Comparison of ENCODE assay signal across 1 cellular context in genomic region chr17:45136846-45137560, GRCh38.
TF ChIP-seq lines count a peak whose summit lies in the region.

No MANE protein-coding gene starts in this region.

TF ChIP-seq in HepG2, 621 proteins besides CTCF, POLR2A, EP300 and RAD21:
- peak; percentile 33; the same call in 1 of the 2 replicates for TF ChIP-seq POLR2G (IDR thresholded peaks at IDR 0.05; ENCODE audit: low read depth, low read length)
- 0 out of 2 replicates have a peak, but pooled peaks have one; percentile 0 for TF ChIP-seq ZNF605 (CRISPR knock-in tag; IDR thresholded peaks at IDR 0.05)
- no peak for TF ChIP-seq ZNF282 (IDR thresholded peaks at IDR 0.05; ENCODE audit: partially characterized antibody)
- no peak for TF ChIP-seq AKNA (CRISPR knock-in tag; IDR thresholded peaks at IDR 0.05; ENCODE audit: borderline replicate concordance)
- no peak for TF ChIP-seq ZNF503 (CRISPR knock-in tag; IDR thresholded peaks at IDR 0.05)
- no peak for TF ChIP-seq MYPOP (CRISPR knock-in tag; IDR thresholded peaks at IDR 0.05)
- 0 out of 2 replicates have a peak, but pooled peaks have one; percentile 3 for TF ChIP-seq KLF13 (CRISPR knock-in tag; IDR thresholded peaks at IDR 0.05)
- TF ChIP-seq ZNF333 (CRISPR knock-in tag; IDR thresholded peaks at IDR 0.05; ENCODE audit: borderline replicate concordance): no peak
- no peak for TF ChIP-seq CREM (IDR thresholded peaks at IDR 0.05)
- no peak for TF ChIP-seq CREM (CRISPR knock-in tag; IDR thresholded peaks at IDR 0.05)
- TF ChIP-seq JUN (CRISPR knock-in tag; IDR thresholded peaks at IDR 0.05): no peak
- TF ChIP-seq E2F5 (CRISPR knock-in tag; conservative IDR thresholded peaks at IDR 0.05): no peak
- no peak for TF ChIP-seq RORA (CRISPR knock-in tag; IDR thresholded peaks at IDR 0.05)
- 0 out of 2 replicates have a peak, but pooled peaks have one; percentile 7 for TF ChIP-seq PATZ1 (CRISPR knock-in tag; IDR thresholded peaks at IDR 0.05)
- TF ChIP-seq ZUFSP (CRISPR knock-in tag; IDR thresholded peaks at IDR 0.05; ENCODE audit: borderline replicate concordance): no peak
- no peak for TF ChIP-seq FOXP1 (IDR thresholded peaks at IDR 0.05)
- TF ChIP-seq FOXP1 (CRISPR knock-in tag; IDR thresholded peaks at IDR 0.05): no peak
- peak; percentile 36 for TF ChIP-seq AGO2 (optimal IDR thresholded peaks at IDR 0.05; ENCODE audit: low read depth, low read length)
- TF ChIP-seq IRF2 (CRISPR knock-in tag; IDR thresholded peaks at IDR 0.05): no peak
